24 cellular contexts compared by ENCODE assay signal in genomic region chr17:66760324-66760723, GRCh38.
DNase-seq lines count a peak whose midpoint lies in the region; ATAC-seq, FAIRE-seq and TF ChIP-seq lines count a peak whose summit lies in the region.
"Had no signal": no experiment of that assay in that cellular context is flagged by ENCODE, and none has a peak within 500 bp of the region (broad histone marks: within the 10 kb centered on the region; RNA-seq: fewer than 3 reads in every experiment).

No MANE protein-coding gene starts in this region.

- no peaks in the 10 kb centered on the region for H3K4me1 Mint-ChIP-seq in activated T-cell treated with anti-CD3 and anti-CD28 coated beads, Interleukin-2, amount 50 U/mL, for 24 hours (ENCODE audit: low read depth)
- H3K4me1 Mint-ChIP-seq: CD14-positive monocyte had no signal

- TF ChIP-seq CTCF in HepG2 (CRISPR knock-in tag; IDR thresholded peaks at IDR 0.05) (no peak), right lobe of liver (IDR thresholded peaks at IDR 0.05) (no peak), Panc1 (IDR thresholded peaks at IDR 0.05) (no peak), right atrium auricular region (IDR thresholded peaks at IDR 0.05) (no peak)

- POLR2A ChIA-PET in HepG2 (lab: Yijun Ruan, JAX): no interaction called here
- POLR2A ChIA-PET in Panc1 (lab: Charles Lee): no interaction called here

- H3K27ac ChIP-seq in HepG2 (ENCODE audit: extremely low read length, insufficient read depth, low read length): no peak overlapping the region
- H3K27ac ChIP-seq in right lobe of liver: no peak overlapping the region
- H3K27ac ChIP-seq in Panc1 (ENCODE audit: low read length): no peak overlapping the region
- no peak overlapping the region for H3K27ac ChIP-seq in right atrium auricular region
- H3K27ac ChIP-seq: 22Rv1; BLaER1 treated with 17β-estradiol and CSF1 and Interleukin-3, amounts not matched to agents 10 nM and 100 nM; GM23248 had no signal

- no peaks in the 10 kb centered on the region for H3K27me3 ChIP-seq in HepG2 (ENCODE audit: control insufficient read depth in 1 of 2, insufficient read depth in 2 of 2, low read length in 2 of 2)
- H3K27me3 ChIP-seq in right lobe of liver: no peaks in the 10 kb centered on the region
- H3K27me3 ChIP-seq in Panc1 (ENCODE audit: control insufficient read depth, insufficient read depth, low read length): no peaks in the 10 kb centered on the region
- no peaks in the 10 kb centered on the region for H3K27me3 ChIP-seq in right atrium auricular region
- H3K27me3 ChIP-seq: BE2C; BLaER1 treated with 17β-estradiol and CSF1 and Interleukin-3, amounts not matched to agents 10 nM and 100 nM had no signal

- 96% methylated on average over 3 of the region's 3 CpGs for WGBS in HepG2 (ENCODE audit: low lambda C conversion rate)
- WGBS in right lobe of liver (ENCODE audit: insufficient coverage, low coverage, low lambda C conversion rate, missing lambda C conversion rate): 96% methylated on average over 3 of the region's 3 CpGs

- H3K36me3 ChIP-seq in HepG2 (replicated peaks in 1 of 2; ENCODE audit: control insufficient read depth in 1 of 2, insufficient read depth in 2 of 2, low read length in 2 of 2) (peaks cover 0 to 1% of the 10 kb centered on the region in 2 experiments; a peak in 2 of 5 replicates), right lobe of liver (no peaks in the 10 kb centered on the region), Panc1 (ENCODE audit: control insufficient read depth, insufficient read depth, low read length) (no peaks in the 10 kb centered on the region; the same call in 1 of the 2 replicates), right atrium auricular region (no peaks in the 10 kb centered on the region)
- H3K36me3 ChIP-seq: BE2C had no signal

- ATAC-seq in HepG2 (no peak), right lobe of liver (no peak), Panc1 (no peak), HG03521 (IDR thresholded peaks at IDR 0.05; ENCODE audit: unreplicated experiment) (no peak)

- H3K27me3 Mint-ChIP-seq in activated T-cell treated with anti-CD3 and anti-CD28 coated beads, Interleukin-2, amount 50 U/mL, for 24 hours: no peaks in the 10 kb centered on the region
- H3K27me3 Mint-ChIP-seq: CD4-positive, alpha-beta memory T cell had no signal

- H3K9me3 Mint-ChIP-seq in activated T-cell treated with anti-CD3 and anti-CD28 coated beads, Interleukin-2, amount 50 U/mL, for 24 hours: no peaks in the 10 kb centered on the region
- H3K9me3 Mint-ChIP-seq: CD14-positive monocyte; CD4-positive, alpha-beta memory T cell had no signal

- peak overlapping the region; percentile 19 for H3K27ac Mint-ChIP-seq in activated T-cell treated with anti-CD3 and anti-CD28 coated beads, Interleukin-2, amount 50 U/mL, for 24 hours
- H3K27ac Mint-ChIP-seq: CD14-positive monocyte had no signal

- BruUV-seq in HepG2 (replicated peaks; lab: Mats Ljungman, UMichigan) (TSS peak; percentile 28), Panc1 (replicated peaks; lab: Mats Ljungman, UMichigan) (TSS peak; percentile 62)

- intact Hi-C loops in HepG2 (cut with micrococcal nuclease; ENCODE audit: unreplicated experiment) (no loop called here), right lobe of liver (cut with DNase I) (no loop called here), Panc1 (cut with micrococcal nuclease; ENCODE audit: unreplicated experiment) (no loop called here)

- H3K9ac ChIP-seq in HepG2 (ENCODE audit: insufficient read depth, low read depth, low read length): no peak overlapping the region
- H3K9ac ChIP-seq: BLaER1 treated with 17β-estradiol and CSF1 and Interleukin-3, amounts not matched to agents 10 nM and 100 nM; GM23248 had no signal

- DNase-seq in activated T-cell treated with anti-CD3 and anti-CD28 coated beads, Interleukin-2, amount 50 U/mL, for 24 hours: no peak
- DNase-seq in activated T-cell treated with anti-CD3 and anti-CD28 coated beads, Interleukin-2, amount 50 U/mL, for 48 hours: no peak
- DNase-seq in HepG2 (ENCODE audit: low spot score) (no peak), right lobe of liver (no peak), Panc1 (ENCODE audit: low read depth, low spot score) (no peak), right atrium auricular region (ENCODE audit: low spot score) (no peak)
- DNase-seq: ACHN; AML-193; BE2C; CD4-positive, alpha-beta memory T cell; COR-L47; DMS153; DND-41; GM23248; H7; HCEC 1CT had no signal

- H2AFZ ChIP-seq in HepG2 (ENCODE audit: low read length): no peak overlapping the region
- H2AFZ ChIP-seq: GM23248 had no signal

- TF ChIP-seq EP300 in HepG2 (IDR thresholded peaks at IDR 0.05; ENCODE audit: low read depth in 2 of 2, low read length in 2 of 2): no peak
- TF ChIP-seq EP300 in HepG2 (CRISPR knock-in tag; IDR thresholded peaks at IDR 0.05; ENCODE audit: borderline replicate concordance): no peak

- H3K4me1 ChIP-seq in HepG2 (ENCODE audit: insufficient read depth, low read length): no peaks in the 10 kb centered on the region
- H3K4me1 ChIP-seq in right lobe of liver: no peaks in the 10 kb centered on the region
- no peaks in the 10 kb centered on the region for H3K4me1 ChIP-seq in Panc1 (ENCODE audit: control insufficient read depth, insufficient read depth, low read length)
- H3K4me1 ChIP-seq in right atrium auricular region: no peaks in the 10 kb centered on the region

- no peaks in the 10 kb centered on the region for H3K79me2 ChIP-seq in HepG2 (ENCODE audit: insufficient read depth, low read length)

- FAIRE-seq in HepG2 (lab: Jason Lieb, UNC): no peak
- FAIRE-seq: A204.1, G401.6, GM12892, H1 had no signal

- TF ChIP-seq POLR2A in HepG2 (IDR thresholded peaks at IDR 0.05; ENCODE audit: insufficient read depth in 1 of 2, low read depth in 2 of 2, low read length in 2 of 2) (no peak), right lobe of liver (IDR thresholded peaks at IDR 0.05) (no peak)

- H4K20me1 ChIP-seq in HepG2 (ENCODE audit: insufficient read depth, low read length): no peaks in the 10 kb centered on the region

- peaks cover 73% of the 10 kb centered on the region for H3K36me3 Mint-ChIP-seq in activated T-cell treated with anti-CD3 and anti-CD28 coated beads, Interleukin-2, amount 50 U/mL, for 24 hours (ENCODE audit: low read depth)

- no peak for TF ChIP-seq RAD21 in HepG2 (CRISPR knock-in tag; IDR thresholded peaks at IDR 0.05)

- H3K4me3 Mint-ChIP-seq in activated T-cell treated with anti-CD3 and anti-CD28 coated beads, Interleukin-2, amount 50 U/mL, for 24 hours: no peak overlapping the region
- H3K4me3 Mint-ChIP-seq: CD14-positive monocyte; CD4-positive, alpha-beta memory T cell had no signal

- no peak overlapping the region for H3K4me2 ChIP-seq in HepG2 (ENCODE audit: low read depth, low read length)
- H3K4me2 ChIP-seq: BLaER1 treated with 17β-estradiol and CSF1 and Interleukin-3, amounts not matched to agents 10 nM and 100 nM had no signal

- no peaks in the 10 kb centered on the region for H3K9me3 ChIP-seq in HepG2 (ENCODE audit: low read length)
- H3K9me3 ChIP-seq in right lobe of liver: no peaks in the 10 kb centered on the region
- H3K9me3 ChIP-seq in Panc1 (ENCODE audit: control insufficient read depth, insufficient read depth, low read depth, low read length): no peaks in the 10 kb centered on the region
- H3K9me3 ChIP-seq in right atrium auricular region: no peaks in the 10 kb centered on the region
- H3K9me3 ChIP-seq: BE2C had no signal

- CTCF ChIA-PET in HepG2 (lab: Yijun Ruan, JAX; ENCODE audit: low intra/inter-chr PET ratio, low total read pairs): no interaction called here
- CTCF ChIA-PET in Panc1 (lab: Charles Lee): no interaction called here

- in situ Hi-C loops in HepG2 (cut with HindIII; ENCODE audit: extremely low pct_ligation_motif_present, low pct_unique_long_range_greater_than_20kb): no loop called here
- in situ Hi-C loops in Panc1 (cut with HindIII; ENCODE audit: low pct_unique_long_range_greater_than_20kb, low sequenced_read_pairs): no loop called here

- H3K4me3 ChIP-seq in HepG2 (replicated peaks in 1 of 3; ENCODE audit: insufficient read depth in 1 of 3, low read depth in 2 of 3, low read length in 3 of 3) (no peak overlapping the region), right lobe of liver (no peak overlapping the region), Panc1 (ENCODE audit: low read depth in 2 of 2, low read length in 2 of 2) (no peak overlapping the region), right atrium auricular region (no peak overlapping the region)
- H3K4me3 ChIP-seq: BLaER1 treated with 17β-estradiol and CSF1 and Interleukin-3, amounts not matched to agents 10 nM and 100 nM; GM23248 had no signal

TF ChIP-seq in HepG2, 621 proteins besides CTCF, POLR2A, EP300 and RAD21:
- peak; percentile 32; the same call in 1 of the 2 replicates for TF ChIP-seq MAFF (IDR thresholded peaks at IDR 0.05; ENCODE audit: low read depth, low read length)
- TF ChIP-seq MAFK (conservative IDR thresholded peaks at IDR 0.05 in 1 of 2, IDR thresholded peaks at IDR 0.05 in 1 of 2; ENCODE audit: low read length in 2 of 2): peak; percentile 31 to 62; a peak in 2 of 4 replicates
- TF ChIP-seq, protein P1, sequence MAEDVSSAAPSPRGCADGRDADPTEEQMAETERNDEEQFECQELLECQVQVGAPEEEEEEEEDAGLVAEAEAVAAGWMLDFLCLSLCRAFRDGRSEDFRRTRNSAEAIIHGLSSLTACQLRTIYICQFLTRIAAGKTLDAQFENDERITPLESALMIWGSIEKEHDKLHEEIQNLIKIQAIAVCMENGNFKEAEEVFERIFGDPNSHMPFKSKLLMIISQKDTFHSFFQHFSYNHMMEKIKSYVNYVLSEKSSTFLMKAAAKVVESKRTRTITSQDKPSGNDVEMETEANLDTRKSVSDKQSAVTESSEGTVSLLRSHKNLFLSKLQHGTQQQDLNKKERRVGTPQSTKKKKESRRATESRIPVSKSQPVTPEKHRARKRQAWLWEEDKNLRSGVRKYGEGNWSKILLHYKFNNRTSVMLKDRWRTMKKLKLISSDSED (CRISPR knock-in tag; IDR thresholded peaks at IDR 0.05): no peak
- TF ChIP-seq RAD51 (IDR thresholded peaks at IDR 0.05; ENCODE audit: borderline replicate concordance): no peak
